8 cellular contexts compared by ENCODE assay signal in the genomic region with DNA sequence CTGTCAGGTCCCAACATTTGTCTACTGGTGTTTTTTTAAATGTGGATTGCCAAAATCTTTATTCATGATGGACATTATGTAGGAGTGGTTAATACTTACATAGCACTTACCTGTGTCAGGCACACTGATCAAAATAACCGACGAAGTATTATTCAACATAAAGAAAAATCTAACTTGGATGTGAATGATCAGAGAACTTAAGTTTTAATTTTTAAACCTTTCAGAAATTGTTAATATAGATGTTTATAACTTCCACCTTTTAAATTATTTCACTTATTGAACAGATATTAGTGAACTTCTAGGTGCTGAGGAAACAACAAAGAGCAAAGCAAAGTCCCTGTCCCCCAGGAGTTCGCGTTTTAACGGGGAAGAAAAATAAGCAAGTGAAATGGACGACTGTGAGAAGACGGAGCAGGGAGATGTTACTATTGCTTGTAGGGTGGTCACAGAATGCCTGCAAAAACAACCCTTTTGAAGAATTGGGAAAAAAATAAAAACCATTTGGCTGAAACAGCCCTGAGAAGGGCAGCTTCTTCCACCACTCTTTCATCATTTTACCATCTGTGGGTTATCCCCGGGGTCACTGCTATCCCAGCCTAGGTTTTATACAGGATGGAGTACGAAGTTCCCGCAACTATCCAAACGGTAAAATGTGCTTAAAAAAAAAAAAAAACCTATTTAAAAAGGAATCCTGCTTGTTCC. TPM values are rescaled to one million over a fixed set of nuclear protein-coding genes. Genes with fewer than 3 reads are reported as not detected.
DNase-seq lines count a peak whose midpoint lies in the region; ATAC-seq and TF ChIP-seq lines count a peak whose summit lies in the region.

No MANE protein-coding gene starts in this region.

- TF ChIP-seq CTCF in cardiac muscle cell (IDR thresholded peaks at IDR 0.05; ENCODE audit: low read depth, low read length): no peak
- no peak for TF ChIP-seq CTCF in WTC11 (IDR thresholded peaks at IDR 0.05)
- TF ChIP-seq CTCF in GM13977 (IDR thresholded peaks at IDR 0.05; ENCODE audit: extremely low read depth, insufficient read depth, missing control alignments): no peak

- peaks cover 34% of the 10 kb centered on the region for H3K4me1 Mint-ChIP-seq in WTC11

- CTCF ChIA-PET in WTC11 (lab: Charles Lee): interaction anchor here (0.6 to 1.1 kb wide), 2 partner anchors 229 to 318 kb away, joined by 3 to 7 read pairs; no protein-coding TSS in a partner anchor

- in situ Hi-C loops in GM13977 (cut with MboI; ENCODE audit: low pct_unique_long_range_greater_than_20kb, low sequenced_read_pairs, unreplicated experiment): no loop called here

- no peaks in the 10 kb centered on the region for H3K9me3 ChIP-seq in cardiac muscle cell (ENCODE audit: low read depth)
- no peaks in the 10 kb centered on the region for H3K9me3 ChIP-seq in skeletal muscle tissue (ENCODE audit: control insufficient read depth in 3 of 3, low read length in 3 of 3)

- peaks cover 4% of the 10 kb centered on the region for H3K27me3 Mint-ChIP-seq in WTC11 (ENCODE audit: low read depth)

- no peaks in the 10 kb centered on the region for H3K27me3 ChIP-seq in cardiac muscle cell
- H3K27me3 ChIP-seq in skeletal muscle tissue (ENCODE audit: control insufficient read depth in 3 of 3, insufficient read depth in 3 of 3, low read length in 3 of 3): no peaks in the 10 kb centered on the region

- peaks cover 10% of the 10 kb centered on the region for H3K36me3 Mint-ChIP-seq in WTC11

- H3K4me3 Mint-ChIP-seq in WTC11: peak overlapping the region; percentile 85

- H3K4me3 ChIP-seq in cardiac muscle cell (peak overlapping the region; percentile 62), skeletal muscle tissue (ENCODE audit: low read length in 3 of 3) (peak overlapping the region; percentile 67 to 88 (median 86))

- intact Hi-C loops in cardiac septum (cut with DNase I) (loop anchor here (5.0 to 10.0 kb wide), 4 partner anchors 89 to 232 kb away; a partner anchor contains a TSS), left cardiac atrium (cut with DNase I) (loop anchor here in 1 of 2 donors (5.0 to 10.0 kb wide), 2 partner anchors 82 to 119 kb away; a partner anchor contains a TSS)

- H3K36me3 ChIP-seq in cardiac muscle cell: no peaks in the 10 kb centered on the region
- no peaks in the 10 kb centered on the region for H3K36me3 ChIP-seq in skeletal muscle tissue (ENCODE audit: control insufficient read depth in 3 of 3, insufficient read depth in 3 of 3, low read length in 3 of 3)

- DNase-seq in cardiac muscle cell (ENCODE audit: low read depth in 1 of 2, low spot score in 1 of 2): no peak
- DNase-seq in cardiac septum (ENCODE audit: low spot score): no peak
- no peak for DNase-seq in WTC11 (ENCODE audit: low spot score)
- no peak for DNase-seq in left cardiac atrium
- no peak for DNase-seq in dermis blood vessel endothelial cell
- DNase-seq in NCI-H226: no peak
- no peak for DNase-seq in GM13977 (ENCODE audit: low spot score)

- peak overlapping the region; percentile 89 for H3K27ac Mint-ChIP-seq in WTC11

- H3K9ac ChIP-seq in skeletal muscle tissue (ENCODE audit: low read depth in 1 of 3, low read length in 3 of 3): peak overlapping the region; percentile 77 to 86 (median 82)

- ATAC-seq in WTC11 (peak; percentile 3; the same call in 1 of the 2 replicates), left cardiac atrium (peak; percentile 10 to 20)

- POLR2A ChIA-PET in WTC11 (lab: Charles Lee): interaction anchor here (0.7 to 0.8 kb wide), 4 partner anchors 8 to 66 kb away, joined by 3 to 7 read pairs (median 4); no protein-coding TSS in a partner anchor

- H3K9me3 Mint-ChIP-seq in WTC11: peaks cover 7% of the 10 kb centered on the region

- peaks cover 9% of the 10 kb centered on the region for H3K4me1 ChIP-seq in cardiac muscle cell (ENCODE audit: low read depth)
- peaks cover 3 to 11% (median 7%) of the 10 kb centered on the region in 3 donors for H3K4me1 ChIP-seq in skeletal muscle tissue (ENCODE audit: control insufficient read depth in 3 of 3, insufficient read depth in 3 of 3, low read length in 3 of 3)

- H3K27ac ChIP-seq in cardiac muscle cell (no peak overlapping the region), skeletal muscle tissue (ENCODE audit: low read depth, low read length) (peak overlapping the region; percentile 21)

TF ChIP-seq in WTC11, 78 proteins besides CTCF, POLR2A, EP300 and RAD21:
- TF ChIP-seq, protein P1, sequence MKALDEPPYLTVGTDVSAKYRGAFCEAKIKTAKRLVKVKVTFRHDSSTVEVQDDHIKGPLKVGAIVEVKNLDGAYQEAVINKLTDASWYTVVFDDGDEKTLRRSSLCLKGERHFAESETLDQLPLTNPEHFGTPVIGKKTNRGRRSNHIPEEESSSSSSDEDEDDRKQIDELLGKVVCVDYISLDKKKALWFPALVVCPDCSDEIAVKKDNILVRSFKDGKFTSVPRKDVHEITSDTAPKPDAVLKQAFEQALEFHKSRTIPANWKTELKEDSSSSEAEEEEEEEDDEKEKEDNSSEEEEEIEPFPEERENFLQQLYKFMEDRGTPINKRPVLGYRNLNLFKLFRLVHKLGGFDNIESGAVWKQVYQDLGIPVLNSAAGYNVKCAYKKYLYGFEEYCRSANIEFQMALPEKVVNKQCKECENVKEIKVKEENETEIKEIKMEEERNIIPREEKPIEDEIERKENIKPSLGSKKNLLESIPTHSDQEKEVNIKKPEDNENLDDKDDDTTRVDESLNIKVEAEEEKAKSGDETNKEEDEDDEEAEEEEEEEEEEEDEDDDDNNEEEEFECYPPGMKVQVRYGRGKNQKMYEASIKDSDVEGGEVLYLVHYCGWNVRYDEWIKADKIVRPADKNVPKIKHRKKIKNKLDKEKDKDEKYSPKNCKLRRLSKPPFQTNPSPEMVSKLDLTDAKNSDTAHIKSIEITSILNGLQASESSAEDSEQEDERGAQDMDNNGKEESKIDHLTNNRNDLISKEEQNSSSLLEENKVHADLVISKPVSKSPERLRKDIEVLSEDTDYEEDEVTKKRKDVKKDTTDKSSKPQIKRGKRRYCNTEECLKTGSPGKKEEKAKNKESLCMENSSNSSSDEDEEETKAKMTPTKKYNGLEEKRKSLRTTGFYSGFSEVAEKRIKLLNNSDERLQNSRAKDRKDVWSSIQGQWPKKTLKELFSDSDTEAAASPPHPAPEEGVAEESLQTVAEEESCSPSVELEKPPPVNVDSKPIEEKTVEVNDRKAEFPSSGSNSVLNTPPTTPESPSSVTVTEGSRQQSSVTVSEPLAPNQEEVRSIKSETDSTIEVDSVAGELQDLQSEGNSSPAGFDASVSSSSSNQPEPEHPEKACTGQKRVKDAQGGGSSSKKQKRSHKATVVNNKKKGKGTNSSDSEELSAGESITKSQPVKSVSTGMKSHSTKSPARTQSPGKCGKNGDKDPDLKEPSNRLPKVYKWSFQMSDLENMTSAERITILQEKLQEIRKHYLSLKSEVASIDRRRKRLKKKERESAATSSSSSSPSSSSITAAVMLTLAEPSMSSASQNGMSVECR (CRISPR knock-in tag; IDR thresholded peaks at IDR 0.05; ENCODE audit: borderline replicate concordance): no peak
- no peak for TF ChIP-seq SOX15 (CRISPR knock-in tag; IDR thresholded peaks at IDR 0.05)
- TF ChIP-seq SMAD4 (CRISPR knock-in tag; IDR thresholded peaks at IDR 0.05): no peak
- TF ChIP-seq HMGA2 (CRISPR knock-in tag; IDR thresholded peaks at IDR 0.05): no peak
- no peak for TF ChIP-seq ZNF671 (CRISPR knock-in tag; IDR thresholded peaks at IDR 0.05)
- no peak for TF ChIP-seq CREB1 (CRISPR knock-in tag; IDR thresholded peaks at IDR 0.05)
- TF ChIP-seq ELF4 (CRISPR knock-in tag; IDR thresholded peaks at IDR 0.05; ENCODE audit: low read depth): no peak
- TF ChIP-seq, protein P2, sequence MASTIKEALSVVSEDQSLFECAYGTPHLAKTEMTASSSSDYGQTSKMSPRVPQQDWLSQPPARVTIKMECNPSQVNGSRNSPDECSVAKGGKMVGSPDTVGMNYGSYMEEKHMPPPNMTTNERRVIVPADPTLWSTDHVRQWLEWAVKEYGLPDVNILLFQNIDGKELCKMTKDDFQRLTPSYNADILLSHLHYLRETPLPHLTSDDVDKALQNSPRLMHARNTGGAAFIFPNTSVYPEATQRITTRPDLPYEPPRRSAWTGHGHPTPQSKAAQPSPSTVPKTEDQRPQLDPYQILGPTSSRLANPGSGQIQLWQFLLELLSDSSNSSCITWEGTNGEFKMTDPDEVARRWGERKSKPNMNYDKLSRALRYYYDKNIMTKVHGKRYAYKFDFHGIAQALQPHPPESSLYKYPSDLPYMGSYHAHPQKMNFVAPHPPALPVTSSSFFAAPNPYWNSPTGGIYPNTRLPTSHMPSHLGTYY (CRISPR knock-in tag; IDR thresholded peaks at IDR 0.05): no peak

RNA-seq across cellular contexts. Expression of a gene that starts 0.9 kb away (rescaled TPM):
- total RNA-seq in cardiac muscle cell (6.7 and 12.4 TPM in 2 replicates), cardiac septum (7.7 TPM), WTC11 (2021) (22.0 to 27.5 TPM (median 25.0 TPM) in 3 replicates), left cardiac atrium (10 to 100 TPM in 1 of 2 donors, 1 to 10 TPM in 1; 9.6 to 11.8 TPM), skeletal muscle tissue (15.1 TPM), dermis blood vessel endothelial cell (24.2 and 28.2 TPM in 2 replicates)
- polyA plus RNA-seq in cardiac muscle cell: 10.2 and 14.4 TPM in 2 replicates
